Comparison of ENCODE assay signal across 8 cellular contexts in genomic region chrX:120603707-120604358, GRCh38. TPM values are rescaled to one million over a fixed set of nuclear protein-coding genes. Genes with fewer than 3 reads are reported as not detected.
DNase-seq lines count a peak whose midpoint lies in the region; ATAC-seq and TF ChIP-seq lines count a peak whose summit lies in the region.

Gene MCTS1, plus strand, starts transcription at chrX:120604101. Its CDS starts 136 bp downstream, at chrX:120604237.

- H3K9me3 ChIP-seq in ascending aorta (no peaks in the 10 kb centered on the region), right cardiac atrium (ENCODE audit: control insufficient read depth, low read length) (no peaks in the 10 kb centered on the region), uterus (no peaks in the 10 kb centered on the region)

- H3K36me3 ChIP-seq in ascending aorta (peaks cover 0 to 8% of the 10 kb centered on the region in 2 donors), uterus (no peaks in the 10 kb centered on the region)

- TF ChIP-seq POLR2A in GM15510 (IDR thresholded peaks at IDR 0.05; ENCODE audit: borderline replicate concordance, extremely low read depth, insufficient read length) (peak; percentile 44), uterus (IDR thresholded peaks at IDR 0.05) (peak in 1 of 2 donors; percentile 50)

- WGBS in right cardiac atrium, result under 1% methylated on average over 30 of the region's 31 CpGs

- intact Hi-C loops in ascending aorta (cut with DNase I) (loop anchor here (1.0 kb wide), 2 partner anchors 25 to 43 kb away; no protein-coding TSS in a partner anchor), right cardiac atrium (cut with DNase I) (loop anchor here in 1 of 4 donors (10.0 kb wide), 1 partner anchor 49 kb away; no protein-coding TSS in a partner anchor), uterus (cut with DNase I; ENCODE audit: low total_unique reads) (no loop called here)

- H3K4me1 ChIP-seq in ascending aorta (no peaks in the 10 kb centered on the region), right cardiac atrium (ENCODE audit: control insufficient read depth, insufficient read depth, low read length) (no peaks in the 10 kb centered on the region), uterus (no peaks in the 10 kb centered on the region)

- peak within 1 kb of the TSS; percentile 75 to 89 for H3K27ac ChIP-seq in ascending aorta
- H3K27ac ChIP-seq in right cardiac atrium (ENCODE audit: low read length), result peak within 1 kb of the TSS; percentile 96
- H3K27ac ChIP-seq in uterus, result peak within 1 kb of the TSS; percentile 79 to 81

- ATAC-seq in HG02870 (IDR thresholded peaks at IDR 0.05; ENCODE audit: unreplicated experiment) (peak; percentile 90), right cardiac atrium (peak; percentile 98)

- H3K4me3 ChIP-seq in ascending aorta (peak within 1 kb of the TSS; percentile 62 to 63), right cardiac atrium (ENCODE audit: low read length) (peak within 1 kb of the TSS; percentile 98), uterus (peak within 1 kb of the TSS; percentile 51 to 61)

- TF ChIP-seq CTCF in ascending aorta (IDR thresholded peaks at IDR 0.05), result no peak
- TF ChIP-seq CTCF in uterus (IDR thresholded peaks at IDR 0.05), result no peak

- DNase-seq in NCI-H1694 (lab: John Stamatoyannopoulos, UW) (peak; percentile 96), T-helper 2 cell (peak; percentile 46 to 97 (median 71)), ascending aorta (ENCODE audit: low spot score in 2 of 2) (peak; percentile 47 to 92), right cardiac atrium (peak; percentile 84 to 91 (median 89)), pulmonary artery endothelial cell (ENCODE audit: low read depth, low spot score) (peak; percentile 87), uterus (peak; percentile 79 to 88)

- H3K27me3 ChIP-seq in ascending aorta (no peaks in the 10 kb centered on the region), right cardiac atrium (ENCODE audit: control insufficient read depth, insufficient read depth) (no peaks in the 10 kb centered on the region), uterus (no peaks in the 10 kb centered on the region)

RNA-seq across cellular contexts. Expression of gene MCTS1, which starts in this region (rescaled TPM):
- total RNA-seq in ascending aorta, result not detected
- 10 to 100 TPM; 27.4 to 34.0 (median 28.8) TPM for total RNA-seq in right cardiac atrium
- polyA plus RNA-seq in right cardiac atrium, result 48.0 TPM
- total RNA-seq in pulmonary artery endothelial cell, result 41.0 and 41.1 TPM in 2 replicates
- total RNA-seq in uterus, result 10 to 100 TPM in 3 of 4 donors, 1 to 10 TPM in 1; 9.0 to 36.1 (median 22.6) TPM

Comparison
In these comparisons a context has a peak if more than half of its experiments do, and no peak if none do; other contexts are left out.
1. Peak in every context shown above with its lines: DNase-seq, ATAC-seq, H3K4me3 ChIP-seq and H3K27ac ChIP-seq.
2. Peak in DNase-seq, H3K4me3 ChIP-seq and H3K27ac ChIP-seq in ascending aorta; RNA of the gene not detected or under 1 TPM.